In genomic region chr6:88380083-88380482, GRCh38 we compare ENCODE assay signal across 10 cellular contexts.
DNase-seq lines count a peak whose midpoint lies in the region; ATAC-seq lines count a peak whose summit lies in the region.
"Had no signal": no experiment of that assay in that cellular context is flagged by ENCODE, and none has a peak within 500 bp of the region (broad histone marks: within the 10 kb centered on the region; RNA-seq: fewer than 3 reads in every experiment).

No MANE protein-coding gene starts in this region.

- H3K27me3 Mint-ChIP-seq in memory B cell: peaks cover 6% of the 10 kb centered on the region
- peaks cover 0 to 20% of the 10 kb centered on the region in 2 donors for H3K27me3 Mint-ChIP-seq in natural killer cell treated with Interleukin-12 subunit alpha and Interleukin-12 subunit beta and Interleukin-15 and Interleukin-18, amount 100 ng/mL, for 72 hours

- DNase-seq in AG20443 (ENCODE audit: low spot score) (peak; percentile 72), NOMO-1 treated with dmso at 0.1 percent for 144 hours (lab: John Stamatoyannopoulos, UW; ENCODE audit: unreplicated experiment) (peak; percentile 36), dermis blood vessel endothelial cell (peak; percentile 88), memory B cell (ENCODE audit: low spot score in 2 of 2) (no peak), DMS53 (lab: John Stamatoyannopoulos, UW) (no peak)
- no peak for DNase-seq in natural killer cell treated with Interleukin-12 subunit alpha and Interleukin-12 subunit beta and Interleukin-15 and Interleukin-18, amount 100 ng/mL, for 72 hours (ENCODE audit: low spot score)
- DNase-seq: Caco-2 had no signal

- no peaks in the 10 kb centered on the region for H3K36me3 Mint-ChIP-seq in memory B cell
- no peaks in the 10 kb centered on the region for H3K36me3 Mint-ChIP-seq in natural killer cell treated with Interleukin-12 subunit alpha and Interleukin-12 subunit beta and Interleukin-15 and Interleukin-18, amount 100 ng/mL, for 72 hours

- H3K4me3 Mint-ChIP-seq in memory B cell: no peak overlapping the region
- H3K4me3 Mint-ChIP-seq in natural killer cell treated with Interleukin-12 subunit alpha and Interleukin-12 subunit beta and Interleukin-15 and Interleukin-18, amount 100 ng/mL, for 72 hours: no peak overlapping the region
- H3K4me3 Mint-ChIP-seq: central memory CD8-positive, alpha-beta T cell had no signal

- H3K4me1 Mint-ChIP-seq in memory B cell: no peaks in the 10 kb centered on the region
- H3K4me1 Mint-ChIP-seq in natural killer cell treated with Interleukin-12 subunit alpha and Interleukin-12 subunit beta and Interleukin-15 and Interleukin-18, amount 100 ng/mL, for 72 hours (ENCODE audit: low read depth in 2 of 2): no peaks in the 10 kb centered on the region
- H3K4me1 Mint-ChIP-seq: central memory CD8-positive, alpha-beta T cell had no signal

- peak overlapping the region; percentile 18 for H3K27ac Mint-ChIP-seq in memory B cell
- no peak overlapping the region for H3K27ac Mint-ChIP-seq in natural killer cell treated with Interleukin-12 subunit alpha and Interleukin-12 subunit beta and Interleukin-15 and Interleukin-18, amount 100 ng/mL, for 72 hours

- no peaks in the 10 kb centered on the region for H3K9me3 Mint-ChIP-seq in memory B cell
- H3K9me3 Mint-ChIP-seq in natural killer cell treated with Interleukin-12 subunit alpha and Interleukin-12 subunit beta and Interleukin-15 and Interleukin-18, amount 100 ng/mL, for 72 hours: peaks cover 2% of the 10 kb centered on the region
- H3K9me3 Mint-ChIP-seq: central memory CD8-positive, alpha-beta T cell had no signal

- ATAC-seq in memory B cell (ENCODE audit: low read depth): no peak
- ATAC-seq in natural killer cell treated with Interleukin-12 subunit alpha and Interleukin-12 subunit beta and Interleukin-15 and Interleukin-18, amount 100 ng/mL, for 72 hours: no peak
- ATAC-seq in HG03571 (IDR thresholded peaks at IDR 0.05; ENCODE audit: unreplicated experiment): no peak
- no peak for ATAC-seq in HG02610 (IDR thresholded peaks at IDR 0.05; ENCODE audit: unreplicated experiment)

Comparison
In these comparisons a context has a peak if more than half of its experiments do, and no peak if none do; other contexts are left out.
1. DNase-seq: peak in AG20443 (single experiment), NOMO-1 treated with dmso at 0.1 percent for 144 hours (single experiment) and dermis blood vessel endothelial cell (single experiment); none in memory B cell (0 of 2), natural killer cell treated with Interleukin-12 subunit alpha and Interleukin-12 subunit beta and Interleukin-15 and Interleukin-18, amount 100 ng/mL, for 72 hours (single experiment) and DMS53 (single experiment).